In the genomic region with DNA sequence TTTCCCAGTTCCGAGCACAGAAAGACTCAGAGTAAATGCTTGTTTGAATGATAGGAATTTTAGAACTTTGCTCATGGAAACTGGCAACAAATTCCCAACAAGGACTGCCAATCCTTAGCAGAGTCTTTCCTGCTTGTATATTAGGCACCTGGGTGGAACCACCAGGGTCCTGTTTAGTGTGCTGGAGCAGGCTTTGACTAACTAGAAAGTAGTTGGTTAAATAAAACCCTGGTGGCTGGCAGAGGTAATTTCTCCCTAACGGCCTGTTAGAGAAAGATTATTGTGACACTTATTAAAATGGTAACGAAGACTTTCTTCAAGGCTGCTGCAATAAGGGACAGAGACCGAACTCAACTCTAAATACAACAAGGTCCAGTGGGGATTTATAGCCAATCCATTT, we compare ENCODE assay signal across 20 cellular contexts.
A peak's percentile ranks its signal among the peaks of the same experiment; 100 is the strongest.
DNase-seq lines count a peak whose midpoint lies in the region; ATAC-seq and TF ChIP-seq lines count a peak whose summit lies in the region.
"Had no signal": no experiment of that assay in that cellular context is flagged by ENCODE, and none has a peak within 500 bp of the region (broad histone marks: within the 10 kb centered on the region; RNA-seq: fewer than 3 reads in every experiment).

No MANE protein-coding gene starts in this region.

- POLR2A ChIA-PET in WTC11 (lab: Charles Lee), result no interaction called here

- H3K4me3 Mint-ChIP-seq in WTC11 (no peak overlapping the region), mesothelial cell of epicardium (no peak overlapping the region)

- no peaks in the 10 kb centered on the region for H3K27me3 ChIP-seq in lower lobe of right lung (ENCODE audit: low read depth)
- H3K27me3 ChIP-seq in dorsolateral prefrontal cortex, result peaks cover 0 to 78% (median 13%) of the 10 kb centered on the region in 45 donors
- H3K27me3 ChIP-seq: SJSA1 had no signal

- DNase-seq in WTC11 (ENCODE audit: low spot score) (no peak), mesothelial cell of epicardium (ENCODE audit: low spot score in 2 of 2, unreplicated experiment in 2 of 2) (no peak), lower lobe of right lung (no peak), NCI-H2081 treated with DMSO at 0.1 percent for 48 hours (lab: John Stamatoyannopoulos, UW) (no peak), dorsolateral prefrontal cortex (no peak)
- DNase-seq: ACHN, AML-193, COR-L47, MM.1S, NCI-H1105, NCI-H1694 treated with DMSO at 0.1 percent for 48 hours, NCI-H2171, NCI-H446, NCI-H748 treated with DMSO at 0.1 percent for 48 hours, PC-9 had no signal

- CTCF ChIA-PET in WTC11 (lab: Charles Lee), result interaction anchor here (0.8 kb wide), 1 partner anchor 11 kb away, joined by 3 read pairs; no protein-coding TSS in a partner anchor

- H3K27ac Mint-ChIP-seq in WTC11 (no peak overlapping the region), mesothelial cell of epicardium (no peak overlapping the region)

- intact Hi-C loops in lower lobe of right lung (cut with DNase I), result no loop called here
- intact Hi-C loops in dorsolateral prefrontal cortex (cut with DNase I), result no loop called here

- H3K4me1 Mint-ChIP-seq in WTC11, result peaks cover 48% of the 10 kb centered on the region
- H3K4me1 Mint-ChIP-seq in mesothelial cell of epicardium, result peaks cover 3% of the 10 kb centered on the region

- H3K4me3 ChIP-seq in lower lobe of right lung, result no peak overlapping the region
- no peak overlapping the region for H3K4me3 ChIP-seq in dorsolateral prefrontal cortex
- H3K4me3 ChIP-seq: GM12878, PC-9, SJSA1 had no signal

- H3K27ac ChIP-seq in C4-2B (no peak overlapping the region), lower lobe of right lung (no peak overlapping the region), dorsolateral prefrontal cortex (no peak overlapping the region)
- H3K27ac ChIP-seq: PC-9, SJSA1 had no signal

- no peaks in the 10 kb centered on the region for H3K9me3 ChIP-seq in lower lobe of right lung
- H3K9me3 ChIP-seq: SJSA1 had no signal

- TF ChIP-seq CTCF in C4-2B (conservative IDR thresholded peaks at IDR 0.05), result 0 out of 2 replicates have a peak, but pooled peaks have one; percentile 14
- TF ChIP-seq CTCF in GM12873 (IDR thresholded peaks at IDR 0.05; ENCODE audit: insufficient read depth, low read depth, low read length, missing control alignments), result peak; percentile 18
- no peak for TF ChIP-seq CTCF in WTC11 (IDR thresholded peaks at IDR 0.05)
- TF ChIP-seq CTCF in mesothelial cell of epicardium (IDR thresholded peaks at IDR 0.05; ENCODE audit: unreplicated experiment), result peak; percentile 58
- no peak for TF ChIP-seq CTCF in lower lobe of right lung (IDR thresholded peaks at IDR 0.05)
- no peak for TF ChIP-seq CTCF in dorsolateral prefrontal cortex (IDR thresholded peaks at IDR 0.05 in 54 of 56, conservative IDR thresholded peaks at IDR 0.05 in 2 of 56; ENCODE audit: low read depth in 1 of 56, partially characterized antibody in 56 of 56)

- H3K9me3 Mint-ChIP-seq in WTC11 (no peaks in the 10 kb centered on the region), mesothelial cell of epicardium (no peaks in the 10 kb centered on the region)

- no peaks in the 10 kb centered on the region for H3K4me1 ChIP-seq in lower lobe of right lung
- H3K4me1 ChIP-seq: SJSA1 had no signal

- peaks cover 12% of the 10 kb centered on the region for H3K27me3 Mint-ChIP-seq in WTC11 (ENCODE audit: low read depth)
- H3K27me3 Mint-ChIP-seq in mesothelial cell of epicardium (ENCODE audit: low read depth), result peaks cover 3% of the 10 kb centered on the region

- no peaks in the 10 kb centered on the region for H3K36me3 ChIP-seq in lower lobe of right lung
- H3K36me3 ChIP-seq: SJSA1 had no signal

- ATAC-seq in WTC11 (peak; percentile 56), lower lobe of right lung (no peak), HG03108 (IDR thresholded peaks at IDR 0.05; ENCODE audit: unreplicated experiment) (no peak)
- ATAC-seq: GM12878 had no signal

- H3K36me3 Mint-ChIP-seq in WTC11, result no peaks in the 10 kb centered on the region
- no peaks in the 10 kb centered on the region for H3K36me3 Mint-ChIP-seq in mesothelial cell of epicardium

TF ChIP-seq in WTC11, 78 proteins besides CTCF, POLR2A, EP300 and RAD21:
- TF ChIP-seq, protein P1, sequence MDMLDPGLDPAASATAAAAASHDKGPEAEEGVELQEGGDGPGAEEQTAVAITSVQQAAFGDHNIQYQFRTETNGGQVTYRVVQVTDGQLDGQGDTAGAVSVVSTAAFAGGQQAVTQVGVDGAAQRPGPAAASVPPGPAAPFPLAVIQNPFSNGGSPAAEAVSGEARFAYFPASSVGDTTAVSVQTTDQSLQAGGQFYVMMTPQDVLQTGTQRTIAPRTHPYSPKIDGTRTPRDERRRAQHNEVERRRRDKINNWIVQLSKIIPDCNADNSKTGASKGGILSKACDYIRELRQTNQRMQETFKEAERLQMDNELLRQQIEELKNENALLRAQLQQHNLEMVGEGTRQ (CRISPR knock-in tag; IDR thresholded peaks at IDR 0.05), result no peak
- TF ChIP-seq FOXP1 (CRISPR knock-in tag; IDR thresholded peaks at IDR 0.05; ENCODE audit: borderline replicate concordance), result no peak
- TF ChIP-seq, protein P2, sequence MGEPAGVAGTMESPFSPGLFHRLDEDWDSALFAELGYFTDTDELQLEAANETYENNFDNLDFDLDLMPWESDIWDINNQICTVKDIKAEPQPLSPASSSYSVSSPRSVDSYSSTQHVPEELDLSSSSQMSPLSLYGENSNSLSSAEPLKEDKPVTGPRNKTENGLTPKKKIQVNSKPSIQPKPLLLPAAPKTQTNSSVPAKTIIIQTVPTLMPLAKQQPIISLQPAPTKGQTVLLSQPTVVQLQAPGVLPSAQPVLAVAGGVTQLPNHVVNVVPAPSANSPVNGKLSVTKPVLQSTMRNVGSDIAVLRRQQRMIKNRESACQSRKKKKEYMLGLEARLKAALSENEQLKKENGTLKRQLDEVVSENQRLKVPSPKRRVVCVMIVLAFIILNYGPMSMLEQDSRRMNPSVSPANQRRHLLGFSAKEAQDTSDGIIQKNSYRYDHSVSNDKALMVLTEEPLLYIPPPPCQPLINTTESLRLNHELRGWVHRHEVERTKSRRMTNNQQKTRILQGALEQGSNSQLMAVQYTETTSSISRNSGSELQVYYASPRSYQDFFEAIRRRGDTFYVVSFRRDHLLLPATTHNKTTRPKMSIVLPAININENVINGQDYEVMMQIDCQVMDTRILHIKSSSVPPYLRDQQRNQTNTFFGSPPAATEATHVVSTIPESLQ (CRISPR knock-in tag; IDR thresholded peaks at IDR 0.05), result no peak
- TF ChIP-seq ZNF121 (CRISPR knock-in tag; IDR thresholded peaks at IDR 0.05), result no peak
- TF ChIP-seq ETV6 (CRISPR knock-in tag; IDR thresholded peaks at IDR 0.05), result no peak
- no peak for TF ChIP-seq NFATC4 (CRISPR knock-in tag; IDR thresholded peaks at IDR 0.05)
- no peak for TF ChIP-seq ZNF317 (CRISPR knock-in tag; IDR thresholded peaks at IDR 0.05; ENCODE audit: borderline replicate concordance, low read depth)
- no peak for TF ChIP-seq TEAD4 (CRISPR knock-in tag; IDR thresholded peaks at IDR 0.05)
- no peak for TF ChIP-seq ZNF396 (CRISPR knock-in tag; IDR thresholded peaks at IDR 0.05; ENCODE audit: borderline replicate concordance)
- TF ChIP-seq, protein P3, sequence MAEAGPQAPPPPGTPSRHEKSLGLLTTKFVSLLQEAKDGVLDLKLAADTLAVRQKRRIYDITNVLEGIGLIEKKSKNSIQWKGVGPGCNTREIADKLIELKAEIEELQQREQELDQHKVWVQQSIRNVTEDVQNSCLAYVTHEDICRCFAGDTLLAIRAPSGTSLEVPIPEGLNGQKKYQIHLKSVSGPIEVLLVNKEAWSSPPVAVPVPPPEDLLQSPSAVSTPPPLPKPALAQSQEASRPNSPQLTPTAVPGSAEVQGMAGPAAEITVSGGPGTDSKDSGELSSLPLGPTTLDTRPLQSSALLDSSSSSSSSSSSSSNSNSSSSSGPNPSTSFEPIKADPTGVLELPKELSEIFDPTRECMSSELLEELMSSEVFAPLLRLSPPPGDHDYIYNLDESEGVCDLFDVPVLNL (CRISPR knock-in tag; IDR thresholded peaks at IDR 0.05; ENCODE audit: borderline replicate concordance, low read depth), result no peak
- TF ChIP-seq TCF7 (CRISPR knock-in tag; IDR thresholded peaks at IDR 0.05; ENCODE audit: low read depth), result no peak
- TF ChIP-seq, protein P4, sequence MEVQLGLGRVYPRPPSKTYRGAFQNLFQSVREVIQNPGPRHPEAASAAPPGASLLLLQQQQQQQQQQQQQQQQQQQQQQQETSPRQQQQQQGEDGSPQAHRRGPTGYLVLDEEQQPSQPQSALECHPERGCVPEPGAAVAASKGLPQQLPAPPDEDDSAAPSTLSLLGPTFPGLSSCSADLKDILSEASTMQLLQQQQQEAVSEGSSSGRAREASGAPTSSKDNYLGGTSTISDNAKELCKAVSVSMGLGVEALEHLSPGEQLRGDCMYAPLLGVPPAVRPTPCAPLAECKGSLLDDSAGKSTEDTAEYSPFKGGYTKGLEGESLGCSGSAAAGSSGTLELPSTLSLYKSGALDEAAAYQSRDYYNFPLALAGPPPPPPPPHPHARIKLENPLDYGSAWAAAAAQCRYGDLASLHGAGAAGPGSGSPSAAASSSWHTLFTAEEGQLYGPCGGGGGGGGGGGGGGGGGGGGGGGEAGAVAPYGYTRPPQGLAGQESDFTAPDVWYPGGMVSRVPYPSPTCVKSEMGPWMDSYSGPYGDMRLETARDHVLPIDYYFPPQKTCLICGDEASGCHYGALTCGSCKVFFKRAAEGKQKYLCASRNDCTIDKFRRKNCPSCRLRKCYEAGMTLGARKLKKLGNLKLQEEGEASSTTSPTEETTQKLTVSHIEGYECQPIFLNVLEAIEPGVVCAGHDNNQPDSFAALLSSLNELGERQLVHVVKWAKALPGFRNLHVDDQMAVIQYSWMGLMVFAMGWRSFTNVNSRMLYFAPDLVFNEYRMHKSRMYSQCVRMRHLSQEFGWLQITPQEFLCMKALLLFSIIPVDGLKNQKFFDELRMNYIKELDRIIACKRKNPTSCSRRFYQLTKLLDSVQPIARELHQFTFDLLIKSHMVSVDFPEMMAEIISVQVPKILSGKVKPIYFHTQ (CRISPR knock-in tag; IDR thresholded peaks at IDR 0.05), result no peak

Comparison
In these comparisons a context has a peak if more than half of its experiments do, and no peak if none do; other contexts are left out.
1. CTCF ChIP-seq: peak in C4-2B (single experiment), GM12873 (single experiment) and mesothelial cell of epicardium (single experiment); none in WTC11 (single experiment), lower lobe of right lung (single experiment) and dorsolateral prefrontal cortex (0 of 56).